ENCODE assay signal across 12 cellular contexts in genomic region chr3:156727519-156728205, GRCh38. TPM values are rescaled to one million over a fixed set of nuclear protein-coding genes. Genes with fewer than 3 reads are reported as not detected.
A peak's percentile ranks its signal among the peaks of the same experiment; 100 is the strongest.
DNase-seq lines count a peak whose midpoint lies in the region; ATAC-seq and TF ChIP-seq lines count a peak whose summit lies in the region.
"Had no signal": no experiment of that assay in that cellular context is flagged by ENCODE, and none has a peak within 500 bp of the region (broad histone marks: within the 10 kb centered on the region; RNA-seq: fewer than 3 reads in every experiment).

No MANE protein-coding gene starts in this region.

- ATAC-seq in GM18858 (IDR thresholded peaks at IDR 0.05; ENCODE audit: unreplicated experiment) (peak; percentile 81), GM21447 (IDR thresholded peaks at IDR 0.05; ENCODE audit: unreplicated experiment) (peak; percentile 66), HG03159 (IDR thresholded peaks at IDR 0.05; ENCODE audit: unreplicated experiment) (peak; percentile 94), T-helper 17 cell (no peak)
- ATAC-seq: K562 had no signal

- H3K4me1 Mint-ChIP-seq in chondrocyte (ENCODE audit: low read depth) = peaks cover 42% of the 10 kb centered on the region
- no peaks in the 10 kb centered on the region for H3K4me1 Mint-ChIP-seq in T-helper 17 cell

- TF ChIP-seq CTCF in chondrocyte (IDR thresholded peaks at IDR 0.05) = no peak

- no peak for DNase-seq in chondrocyte (ENCODE audit: low spot score)
- DNase-seq in AML-193 (lab: John Stamatoyannopoulos, UW) = no peak
- no peak for DNase-seq in T-helper 17 cell
- DNase-seq in activated effector memory CD4-positive, alpha-beta T cell treated with Interleukin-2 at 50 U/mL for 16 hours = no peak
- DNase-seq in NCI-H2171 (lab: John Stamatoyannopoulos, UW) = no peak
- DNase-seq: activated T-cell treated with anti-CD3 and anti-CD28 coated beads, Interleukin-2, amount 50 U/mL, for 1 hour; effector memory CD4-positive, alpha-beta T cell; sigmoid colon had no signal

- H3K9me3 ChIP-seq in T-helper 17 cell (ENCODE audit: control insufficient read depth, low read length, poor library complexity, severe bottlenecking) = no peaks in the 10 kb centered on the region
- H3K9me3 ChIP-seq: sigmoid colon had no signal

- no peaks in the 10 kb centered on the region for H3K9me3 Mint-ChIP-seq in chondrocyte (ENCODE audit: low read depth)

- H3K27ac Mint-ChIP-seq in chondrocyte (ENCODE audit: unreplicated experiment) = peak overlapping the region; percentile 80
- H3K27ac Mint-ChIP-seq in T-helper 17 cell = no peak overlapping the region

- no peaks in the 10 kb centered on the region for H3K27me3 Mint-ChIP-seq in chondrocyte (ENCODE audit: low read depth)
- no peaks in the 10 kb centered on the region for H3K27me3 Mint-ChIP-seq in T-helper 17 cell

- H3K36me3 Mint-ChIP-seq in chondrocyte (ENCODE audit: low read depth) = peaks cover 16% of the 10 kb centered on the region
- H3K36me3 Mint-ChIP-seq in T-helper 17 cell (ENCODE audit: low read depth) = no peaks in the 10 kb centered on the region

- H3K4me3 Mint-ChIP-seq in chondrocyte (ENCODE audit: unreplicated experiment) (no peak overlapping the region), T-helper 17 cell (no peak overlapping the region)

RNA-seq across cellular contexts. Expression of gene TIPARP, which starts 53.3 kb away (rescaled TPM):
- total RNA-seq in chondrocyte (65.3 to 90.5 TPM (median 65.3 TPM) in 3 replicates), T-helper 17 cell (100 to 1,000 TPM; 126 to 180 TPM)
